Comparison of ENCODE assay signal across 1 cellular context in the genomic region with DNA sequence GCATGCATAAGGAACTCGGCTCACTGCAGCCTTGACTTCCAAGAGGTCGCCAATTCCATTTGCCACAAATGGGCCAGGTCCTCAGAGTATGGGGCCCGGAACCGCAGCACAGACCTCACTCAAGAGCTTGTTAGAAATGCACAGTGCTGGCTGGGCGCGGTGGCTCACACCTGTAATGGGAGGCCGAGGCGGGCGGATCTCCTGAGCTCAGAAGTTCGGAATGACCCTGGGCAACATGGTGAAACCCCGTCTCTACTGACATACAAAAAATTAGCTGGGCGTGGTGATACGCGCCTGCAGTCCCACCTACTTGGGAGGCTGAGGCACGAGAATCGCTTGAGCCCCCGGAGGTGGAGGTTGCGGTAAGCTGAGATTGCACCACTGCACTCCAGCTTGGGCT.
TF ChIP-seq lines count a peak whose summit lies in the region.

No MANE protein-coding gene starts in this region.

TF ChIP-seq in GM23338, 12 proteins besides CTCF, POLR2A, EP300 and RAD21 (continued from another document):
- no peak for TF ChIP-seq ETS1 (IDR thresholded peaks at IDR 0.05)
TF ChIP-seq in GM23338: peak in this region for 0.
